20 cellular contexts compared by ENCODE assay signal in genomic region chr11:16891170-16891569, GRCh38.
DNase-seq lines count a peak whose midpoint lies in the region; ATAC-seq and TF ChIP-seq lines count a peak whose summit lies in the region.
"Had no signal": no experiment of that assay in that cellular context is flagged by ENCODE, and none has a peak within 500 bp of the region (broad histone marks: within the 10 kb centered on the region; RNA-seq: fewer than 3 reads in every experiment).

No MANE protein-coding gene starts in this region.

- no peak overlapping the region for H2AFZ ChIP-seq in ACC112 (ENCODE audit: low read length, unreplicated experiment)

- peak; percentile 71 for DNase-seq in EL
- DNase-seq in NCI-H446 treated with DMSO at 0.1 percent for 48 hours (lab: John Stamatoyannopoulos, UW), result peak; percentile 60
- peak; percentile 18 for DNase-seq in iris pigment epithelial cell (ENCODE audit: low read depth)
- no peak for DNase-seq in heart left ventricle
- DNase-seq: CD4-positive, alpha-beta memory T cell; DMS79; H9; Kasumi-1; NCI-H1105; NCI-H2081; NCI-H2171 treated with DMSO at 0.1 percent for 48 hours; NCI-H510A; NCI-H774 had no signal

- H3K27ac ChIP-seq in ACC112 (ENCODE audit: low read depth, low read length) (peak overlapping the region; percentile 51; the same call in 1 of the 2 replicates), heart left ventricle (peak overlapping the region in 4 of 12 donors; percentile 2 to 59 (median 24))
- H3K27ac ChIP-seq: BLaER1, HL-60 had no signal

- TF ChIP-seq CTCF in heart left ventricle (IDR thresholded peaks at IDR 0.05), result no peak

- 78 to 87% (median 84%) methylated on average over 2 of the region's 2 CpGs for WGBS in heart left ventricle, 4 donors

- H3K4me3 ChIP-seq in ACC112 (ENCODE audit: low read depth, low read length) (no peak overlapping the region), heart left ventricle (no peak overlapping the region)
- H3K4me3 ChIP-seq: BLaER1 had no signal

- H3K27me3 ChIP-seq in ACC112 (ENCODE audit: insufficient read depth, low read length) (peaks cover 13% of the 10 kb centered on the region), heart left ventricle (no peaks in the 10 kb centered on the region)
- H3K27me3 ChIP-seq: BLaER1 had no signal

- peaks cover 8% of the 10 kb centered on the region for H3K4me1 ChIP-seq in ACC112 (ENCODE audit: control insufficient read depth, insufficient read depth, low read length, unreplicated experiment)
- peaks cover 0 to 15% (median 6%) of the 10 kb centered on the region in 12 donors for H3K4me1 ChIP-seq in heart left ventricle
- H3K4me1 ChIP-seq: BLaER1 had no signal

- intact Hi-C loops in heart left ventricle (cut with DNase I), result loop anchor here in 1 of 10 donors (10.0 kb wide), 1 partner anchor 106 kb away; no protein-coding TSS in a partner anchor

- H3K79me2 ChIP-seq in ACC112 (ENCODE audit: control insufficient read depth, insufficient read depth, low read length, unreplicated experiment), result no peaks in the 10 kb centered on the region

- ATAC-seq in GM21360 (IDR thresholded peaks at IDR 0.05; ENCODE audit: unreplicated experiment) (no peak), GM21737 (IDR thresholded peaks at IDR 0.05; ENCODE audit: unreplicated experiment) (no peak), HG02763 (IDR thresholded peaks at IDR 0.05; ENCODE audit: unreplicated experiment) (no peak), heart left ventricle (no peak)
- ATAC-seq: Panc1 had no signal

- H3K36me3 ChIP-seq in ACC112 (ENCODE audit: insufficient read depth, low read length) (no peaks in the 10 kb centered on the region), heart left ventricle (no peaks in the 10 kb centered on the region)
- H3K36me3 ChIP-seq: BLaER1 had no signal

- peaks cover 0 to 17% (median 10%) of the 10 kb centered on the region in 12 donors for H3K9me3 ChIP-seq in heart left ventricle

- no peak for TF ChIP-seq POLR2A in heart left ventricle (IDR thresholded peaks at IDR 0.05)

Comparison
In these comparisons a context has a peak if more than half of its experiments do, and no peak if none do; other contexts are left out.
1. DNase-seq: peak in EL (single experiment), NCI-H446 treated with DMSO at 0.1 percent for 48 hours (single experiment) and iris pigment epithelial cell (single experiment); none in heart left ventricle (0 of 5).